In the genomic region with DNA sequence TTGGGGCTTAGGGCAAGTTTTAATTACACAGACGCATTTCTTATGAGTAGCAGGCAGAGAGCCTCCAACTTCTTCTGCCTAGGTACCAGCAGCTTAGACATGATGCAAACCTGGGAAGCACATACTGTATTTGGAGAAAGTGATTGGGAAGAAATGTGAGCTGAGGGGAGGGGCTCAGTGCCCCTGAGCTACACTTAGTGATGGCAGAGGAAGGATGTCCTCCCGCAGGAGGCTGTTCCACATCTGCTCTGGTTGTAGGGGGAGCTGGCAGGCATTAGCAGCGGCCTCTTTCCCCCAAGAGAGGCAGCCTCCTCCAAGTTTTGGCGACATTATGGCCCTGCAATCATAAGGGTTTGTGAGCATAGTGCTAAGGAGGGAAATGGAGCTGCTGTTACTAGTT, we compare ENCODE assay signal across 14 cellular contexts. TPM values are rescaled to one million over a fixed set of nuclear protein-coding genes. Genes with fewer than 3 reads are reported as not detected.
DNase-seq lines count a peak whose midpoint lies in the region; ATAC-seq and TF ChIP-seq lines count a peak whose summit lies in the region.
"Had no signal": no experiment of that assay in that cellular context is flagged by ENCODE, and none has a peak within 500 bp of the region (broad histone marks: within the 10 kb centered on the region; RNA-seq: fewer than 3 reads in every experiment).

No MANE protein-coding gene starts in this region.

- no peaks in the 10 kb centered on the region for H3K9me2 ChIP-seq in hepatocyte (replicated peaks; ENCODE audit: insufficient read depth)

- peak overlapping the region; percentile 63 to 99 (median 90) for H3K4me3 Mint-ChIP-seq in CD4-positive, CD25-positive, alpha-beta regulatory T cell
- H3K4me3 Mint-ChIP-seq in T-helper 2 cell treated with Interferon-gamma antibody and Interleukin-4, amounts not matched to agents 5 μg/mL and 100 μg/mL, for 36 hours = peak overlapping the region; percentile 96
- no peak overlapping the region for H3K4me3 Mint-ChIP-seq in chondrocyte (ENCODE audit: unreplicated experiment)

- H3K4me2 ChIP-seq in mesendoderm (ENCODE audit: low read length) (no peak overlapping the region), hepatocyte (no peak overlapping the region)

- H2AK5ac ChIP-seq in mesendoderm (ENCODE audit: low read length) = no peak overlapping the region

- H4K5ac ChIP-seq in mesendoderm (ENCODE audit: low read length) = no peak overlapping the region

- H3K9me3 ChIP-seq in CD4-positive, CD25-positive, alpha-beta regulatory T cell (ENCODE audit: control insufficient read depth in 2 of 2, low read length in 2 of 2) = no peaks in the 10 kb centered on the region
- H3K9me3 ChIP-seq in ovary (no peaks in the 10 kb centered on the region), hepatocyte (ENCODE audit: low read depth) (no peaks in the 10 kb centered on the region)
- H3K9me3 ChIP-seq: adrenal gland, esophagus muscularis mucosa, HAP-1, testis had no signal

- H3K36me3 Mint-ChIP-seq in CD4-positive, CD25-positive, alpha-beta regulatory T cell = no peaks in the 10 kb centered on the region
- H3K36me3 Mint-ChIP-seq in T-helper 2 cell treated with Interferon-gamma antibody and Interleukin-4, amounts not matched to agents 5 μg/mL and 100 μg/mL, for 36 hours (ENCODE audit: low read depth) = peaks cover 24% of the 10 kb centered on the region
- no peaks in the 10 kb centered on the region for H3K36me3 Mint-ChIP-seq in chondrocyte (ENCODE audit: low read depth)

- H3K27me3 ChIP-seq in CD4-positive, CD25-positive, alpha-beta regulatory T cell (ENCODE audit: control insufficient read depth, insufficient read depth, low read length) = no peaks in the 10 kb centered on the region
- no peaks in the 10 kb centered on the region for H3K27me3 ChIP-seq in mesendoderm (ENCODE audit: insufficient read depth, low read length, poor library complexity)
- H3K27me3 ChIP-seq in ovary = no peaks in the 10 kb centered on the region
- H3K27me3 ChIP-seq in hepatocyte = no peaks in the 10 kb centered on the region
- H3K27me3 ChIP-seq: adrenal gland, esophagus muscularis mucosa, testis had no signal

- TF ChIP-seq CTCF in ovary (IDR thresholded peaks at IDR 0.05) (no peak), hepatocyte (IDR thresholded peaks at IDR 0.05; ENCODE audit: poor library complexity) (no peak), chondrocyte (IDR thresholded peaks at IDR 0.05) (no peak)

- intact Hi-C loops in ovary (cut with DNase I) = no loop called here

- no peak for DNase-seq in CD4-positive, CD25-positive, alpha-beta regulatory T cell
- DNase-seq in ELF-1 (ENCODE audit: low read depth, low spot score) (peak; percentile 9), mesendoderm (no peak), NCI-H526 treated with DMSO at 0.1 percent for 48 hours (lab: John Stamatoyannopoulos, UW) (no peak), ovary (no peak), hepatocyte (ENCODE audit: low spot score) (no peak), chondrocyte (ENCODE audit: low spot score) (no peak)
- no peak for DNase-seq in T-helper 2 cell treated with Interferon-gamma antibody and Interleukin-4, amounts not matched to agents 5 μg/mL and 100 μg/mL, for 36 hours (ENCODE audit: low spot score)
- DNase-seq: adrenal gland, NCI-H2227 treated with DMSO at 0.1 percent for 48 hours, testis had no signal

- WGBS in mesendoderm (ENCODE audit: extremely low coverage, insufficient coverage, low lambda C conversion rate) = no CpG with 5 or more reads among the region's 4 CpGs
- WGBS in ovary, 3 donors = 73 to 87% (median 78%) methylated on average over 4 of the region's 4 CpGs
- WGBS in hepatocyte (ENCODE audit: low lambda C conversion rate, missing lambda C conversion rate) = 73% methylated on average over 4 of the region's 4 CpGs

- H3K23ac ChIP-seq in mesendoderm (ENCODE audit: low read length) = no peak overlapping the region

- H2BK120ac ChIP-seq in mesendoderm (ENCODE audit: low read depth, low read length) = no peak overlapping the region

- no peak overlapping the region for H4K8ac ChIP-seq in mesendoderm (ENCODE audit: low read depth, low read length)

- no peak overlapping the region for H3K4ac ChIP-seq in mesendoderm (ENCODE audit: low read depth, low read length)

- H3K4me3 ChIP-seq in CD4-positive, CD25-positive, alpha-beta regulatory T cell (ENCODE audit: low read depth, low read length) = peak overlapping the region; percentile 93
- H3K4me3 ChIP-seq in mesendoderm (ENCODE audit: low read length) (no peak overlapping the region), ovary (no peak overlapping the region), hepatocyte (no peak overlapping the region)
- H3K4me3 ChIP-seq: esophagus muscularis mucosa, HAP-1, skin epidermis, testis had no signal

- H3K27ac Mint-ChIP-seq in CD4-positive, CD25-positive, alpha-beta regulatory T cell = peak overlapping the region in 2 of 3 donors; percentile 87 to 88
- peak overlapping the region; percentile 55 for H3K27ac Mint-ChIP-seq in T-helper 2 cell treated with Interferon-gamma antibody and Interleukin-4, amounts not matched to agents 5 μg/mL and 100 μg/mL, for 36 hours
- H3K27ac Mint-ChIP-seq in chondrocyte (ENCODE audit: unreplicated experiment) = no peak overlapping the region

- H3K9ac ChIP-seq in mesendoderm (ENCODE audit: low read length) = no peak overlapping the region

- H3K79me2 ChIP-seq in mesendoderm (ENCODE audit: control insufficient read depth, insufficient read depth, low read length) = no peaks in the 10 kb centered on the region
- H3K79me2 ChIP-seq in hepatocyte = no peaks in the 10 kb centered on the region

- no peak overlapping the region for H2BK5ac ChIP-seq in mesendoderm (ENCODE audit: low read length)

- H3K27ac ChIP-seq in CD4-positive, CD25-positive, alpha-beta regulatory T cell (ENCODE audit: insufficient read depth, low read length, poor library complexity, severe bottlenecking) = peak overlapping the region; percentile 84
- no peak overlapping the region for H3K27ac ChIP-seq in mesendoderm (ENCODE audit: low read depth, low read length)
- no peak overlapping the region for H3K27ac ChIP-seq in ovary
- H3K27ac ChIP-seq in hepatocyte = no peak overlapping the region
- H3K27ac ChIP-seq: esophagus muscularis mucosa, testis had no signal

- ATAC-seq in CD4-positive, CD25-positive, alpha-beta regulatory T cell (ENCODE audit: low read depth in 2 of 2) = no peak

- no peaks in the 10 kb centered on the region for H3K79me1 ChIP-seq in mesendoderm (ENCODE audit: low read length)

- no peaks in the 10 kb centered on the region for H3K9me3 Mint-ChIP-seq in CD4-positive, CD25-positive, alpha-beta regulatory T cell
- H3K9me3 Mint-ChIP-seq in T-helper 2 cell treated with Interferon-gamma antibody and Interleukin-4, amounts not matched to agents 5 μg/mL and 100 μg/mL, for 36 hours = no peaks in the 10 kb centered on the region
- H3K9me3 Mint-ChIP-seq in chondrocyte (ENCODE audit: low read depth) = no peaks in the 10 kb centered on the region

- no peaks in the 10 kb centered on the region for H3K36me3 ChIP-seq in CD4-positive, CD25-positive, alpha-beta regulatory T cell (ENCODE audit: control insufficient read depth, insufficient read depth, low read length)
- H3K36me3 ChIP-seq in mesendoderm (ENCODE audit: control insufficient read depth, insufficient read depth, low read length) = no peaks in the 10 kb centered on the region
- H3K36me3 ChIP-seq in ovary = no peaks in the 10 kb centered on the region
- no peaks in the 10 kb centered on the region for H3K36me3 ChIP-seq in hepatocyte (replicated peaks; ENCODE audit: insufficient read depth, low read depth)
- H3K36me3 ChIP-seq: adrenal gland, esophagus muscularis mucosa, HAP-1 had no signal

- TF ChIP-seq POLR2A in ovary (IDR thresholded peaks at IDR 0.05) = no peak

- H3K27me3 Mint-ChIP-seq in CD4-positive, CD25-positive, alpha-beta regulatory T cell = peaks cover 4% of the 10 kb centered on the region
- H3K27me3 Mint-ChIP-seq in T-helper 2 cell treated with Interferon-gamma antibody and Interleukin-4, amounts not matched to agents 5 μg/mL and 100 μg/mL, for 36 hours (ENCODE audit: low read depth) = no peaks in the 10 kb centered on the region
- H3K27me3 Mint-ChIP-seq in chondrocyte (ENCODE audit: low read depth) = no peaks in the 10 kb centered on the region

- H2BK15ac ChIP-seq in mesendoderm (replicated peaks; ENCODE audit: low read depth) = no peak overlapping the region

- peaks cover 9 to 77% (median 52%) of the 10 kb centered on the region in 4 donors for H3K4me1 Mint-ChIP-seq in CD4-positive, CD25-positive, alpha-beta regulatory T cell
- peaks cover 65% of the 10 kb centered on the region for H3K4me1 Mint-ChIP-seq in T-helper 2 cell treated with Interferon-gamma antibody and Interleukin-4, amounts not matched to agents 5 μg/mL and 100 μg/mL, for 36 hours (ENCODE audit: low read depth)
- peaks cover 37% of the 10 kb centered on the region for H3K4me1 Mint-ChIP-seq in chondrocyte (ENCODE audit: low read depth)

- no peak overlapping the region for H2AFZ ChIP-seq in hepatocyte

- H4K20me1 ChIP-seq in hepatocyte (ENCODE audit: insufficient read depth, poor library complexity, severe bottlenecking) = no peaks in the 10 kb centered on the region

- peak overlapping the region; percentile 38 for H3K56ac ChIP-seq in mesendoderm (ENCODE audit: low read length)

- H3K18ac ChIP-seq in mesendoderm (ENCODE audit: low read length) = no peak overlapping the region

- no peak for TF ChIP-seq EP300 in ovary (IDR thresholded peaks at IDR 0.05)

- H3K4me1 ChIP-seq in CD4-positive, CD25-positive, alpha-beta regulatory T cell (ENCODE audit: control insufficient read depth, insufficient read depth, low read length, poor library complexity, severe bottlenecking) = peaks cover 73% of the 10 kb centered on the region
- H3K4me1 ChIP-seq in mesendoderm (ENCODE audit: control insufficient read depth, low read depth, low read length) = peaks cover 4% of the 10 kb centered on the region
- H3K4me1 ChIP-seq in ovary (ENCODE audit: insufficient read depth) = peaks cover 6% of the 10 kb centered on the region
- H3K4me1 ChIP-seq in hepatocyte (ENCODE audit: insufficient read depth) = peaks cover 18% of the 10 kb centered on the region

RNA-seq across cellular contexts. Expression of gene ALOX5AP, which starts 3.2 kb away (rescaled TPM):
- 80.4 TPM for total RNA-seq in CD4-positive, CD25-positive, alpha-beta regulatory T cell
- polyA plus RNA-seq in CD4-positive, CD25-positive, alpha-beta regulatory T cell = 100 to 1,000 TPM; 299 to 544 (median 380) TPM
- not detected for polyA plus RNA-seq in mesendoderm (2013, experiment 1 of 2)
- polyA plus RNA-seq in mesendoderm (2013, experiment 2 of 2) = not detected
- 10 to 100 TPM in 4 of 7 donors, 1 to 10 TPM in 3; 3.3 to 30.3 (median 10.8) TPM for total RNA-seq in ovary
- polyA plus RNA-seq in ovary = 10 to 100 TPM in 1 of 2 donors, 1 to 10 TPM in 1; 7.8 to 41.6 TPM
- 3.3 and 7.5 TPM in 2 replicates for total RNA-seq in hepatocyte
- polyA plus RNA-seq in hepatocyte = 10.1 and 17.2 TPM in 2 replicates
- total RNA-seq in chondrocyte = 0.57 to 2.1 TPM (median 1.1 TPM) in 3 replicates
